Comparison of ENCODE assay signal across 2 cellular contexts in the genomic region with DNA sequence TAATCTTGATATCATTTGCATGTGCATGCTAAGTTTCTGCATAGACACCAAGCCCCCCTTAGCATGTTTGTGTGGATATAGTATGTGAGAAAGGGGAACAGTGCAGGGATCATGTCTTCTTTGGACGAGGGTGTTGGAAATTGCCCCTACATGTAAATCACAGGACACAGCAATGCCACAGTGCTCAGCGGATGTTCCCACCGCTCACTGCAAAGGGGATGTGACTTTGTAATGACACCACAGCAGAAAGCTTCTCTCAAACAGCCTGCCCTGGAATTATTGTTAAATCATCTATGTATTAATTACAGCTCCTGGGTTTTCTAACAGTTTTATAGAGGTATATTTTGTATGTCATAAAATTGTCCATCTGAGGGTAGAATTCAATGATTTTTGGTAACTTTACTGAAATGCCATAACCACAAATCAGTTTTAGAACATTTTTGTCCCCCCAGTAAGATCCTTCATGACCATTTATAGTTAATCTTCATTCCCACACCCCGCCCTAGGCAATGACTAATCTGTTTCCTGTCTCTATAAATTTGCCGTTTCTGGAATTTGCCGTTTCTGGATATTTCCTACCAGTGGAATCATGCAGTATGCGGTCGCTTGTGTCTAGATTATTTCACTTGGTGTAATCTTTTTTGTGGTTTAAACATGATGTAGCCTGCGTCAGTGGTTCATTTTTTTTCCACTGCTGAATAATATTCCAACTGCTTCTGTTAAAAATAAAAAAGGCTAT.
A peak's percentile ranks its signal among the peaks of the same experiment; 100 is the strongest.
TF ChIP-seq lines count a peak whose summit lies in the region.

No MANE protein-coding gene starts in this region.

TF ChIP-seq in GM23338, 12 proteins besides CTCF, POLR2A, EP300 and RAD21 (continued from another document):
- TF ChIP-seq EZH2phosphoT487 (IDR thresholded peaks at IDR 0.05; ENCODE audit: unreplicated experiment) (no peak), ZNF331 (CRISPR knock-in tag; IDR thresholded peaks at IDR 0.05; ENCODE audit: low read depth) (no peak), JUNB (IDR thresholded peaks at IDR 0.05; ENCODE audit: unreplicated experiment) (no peak), NANOG (IDR thresholded peaks at IDR 0.05; ENCODE audit: borderline replicate concordance) (no peak)
- TF ChIP-seq, protein P1, sequence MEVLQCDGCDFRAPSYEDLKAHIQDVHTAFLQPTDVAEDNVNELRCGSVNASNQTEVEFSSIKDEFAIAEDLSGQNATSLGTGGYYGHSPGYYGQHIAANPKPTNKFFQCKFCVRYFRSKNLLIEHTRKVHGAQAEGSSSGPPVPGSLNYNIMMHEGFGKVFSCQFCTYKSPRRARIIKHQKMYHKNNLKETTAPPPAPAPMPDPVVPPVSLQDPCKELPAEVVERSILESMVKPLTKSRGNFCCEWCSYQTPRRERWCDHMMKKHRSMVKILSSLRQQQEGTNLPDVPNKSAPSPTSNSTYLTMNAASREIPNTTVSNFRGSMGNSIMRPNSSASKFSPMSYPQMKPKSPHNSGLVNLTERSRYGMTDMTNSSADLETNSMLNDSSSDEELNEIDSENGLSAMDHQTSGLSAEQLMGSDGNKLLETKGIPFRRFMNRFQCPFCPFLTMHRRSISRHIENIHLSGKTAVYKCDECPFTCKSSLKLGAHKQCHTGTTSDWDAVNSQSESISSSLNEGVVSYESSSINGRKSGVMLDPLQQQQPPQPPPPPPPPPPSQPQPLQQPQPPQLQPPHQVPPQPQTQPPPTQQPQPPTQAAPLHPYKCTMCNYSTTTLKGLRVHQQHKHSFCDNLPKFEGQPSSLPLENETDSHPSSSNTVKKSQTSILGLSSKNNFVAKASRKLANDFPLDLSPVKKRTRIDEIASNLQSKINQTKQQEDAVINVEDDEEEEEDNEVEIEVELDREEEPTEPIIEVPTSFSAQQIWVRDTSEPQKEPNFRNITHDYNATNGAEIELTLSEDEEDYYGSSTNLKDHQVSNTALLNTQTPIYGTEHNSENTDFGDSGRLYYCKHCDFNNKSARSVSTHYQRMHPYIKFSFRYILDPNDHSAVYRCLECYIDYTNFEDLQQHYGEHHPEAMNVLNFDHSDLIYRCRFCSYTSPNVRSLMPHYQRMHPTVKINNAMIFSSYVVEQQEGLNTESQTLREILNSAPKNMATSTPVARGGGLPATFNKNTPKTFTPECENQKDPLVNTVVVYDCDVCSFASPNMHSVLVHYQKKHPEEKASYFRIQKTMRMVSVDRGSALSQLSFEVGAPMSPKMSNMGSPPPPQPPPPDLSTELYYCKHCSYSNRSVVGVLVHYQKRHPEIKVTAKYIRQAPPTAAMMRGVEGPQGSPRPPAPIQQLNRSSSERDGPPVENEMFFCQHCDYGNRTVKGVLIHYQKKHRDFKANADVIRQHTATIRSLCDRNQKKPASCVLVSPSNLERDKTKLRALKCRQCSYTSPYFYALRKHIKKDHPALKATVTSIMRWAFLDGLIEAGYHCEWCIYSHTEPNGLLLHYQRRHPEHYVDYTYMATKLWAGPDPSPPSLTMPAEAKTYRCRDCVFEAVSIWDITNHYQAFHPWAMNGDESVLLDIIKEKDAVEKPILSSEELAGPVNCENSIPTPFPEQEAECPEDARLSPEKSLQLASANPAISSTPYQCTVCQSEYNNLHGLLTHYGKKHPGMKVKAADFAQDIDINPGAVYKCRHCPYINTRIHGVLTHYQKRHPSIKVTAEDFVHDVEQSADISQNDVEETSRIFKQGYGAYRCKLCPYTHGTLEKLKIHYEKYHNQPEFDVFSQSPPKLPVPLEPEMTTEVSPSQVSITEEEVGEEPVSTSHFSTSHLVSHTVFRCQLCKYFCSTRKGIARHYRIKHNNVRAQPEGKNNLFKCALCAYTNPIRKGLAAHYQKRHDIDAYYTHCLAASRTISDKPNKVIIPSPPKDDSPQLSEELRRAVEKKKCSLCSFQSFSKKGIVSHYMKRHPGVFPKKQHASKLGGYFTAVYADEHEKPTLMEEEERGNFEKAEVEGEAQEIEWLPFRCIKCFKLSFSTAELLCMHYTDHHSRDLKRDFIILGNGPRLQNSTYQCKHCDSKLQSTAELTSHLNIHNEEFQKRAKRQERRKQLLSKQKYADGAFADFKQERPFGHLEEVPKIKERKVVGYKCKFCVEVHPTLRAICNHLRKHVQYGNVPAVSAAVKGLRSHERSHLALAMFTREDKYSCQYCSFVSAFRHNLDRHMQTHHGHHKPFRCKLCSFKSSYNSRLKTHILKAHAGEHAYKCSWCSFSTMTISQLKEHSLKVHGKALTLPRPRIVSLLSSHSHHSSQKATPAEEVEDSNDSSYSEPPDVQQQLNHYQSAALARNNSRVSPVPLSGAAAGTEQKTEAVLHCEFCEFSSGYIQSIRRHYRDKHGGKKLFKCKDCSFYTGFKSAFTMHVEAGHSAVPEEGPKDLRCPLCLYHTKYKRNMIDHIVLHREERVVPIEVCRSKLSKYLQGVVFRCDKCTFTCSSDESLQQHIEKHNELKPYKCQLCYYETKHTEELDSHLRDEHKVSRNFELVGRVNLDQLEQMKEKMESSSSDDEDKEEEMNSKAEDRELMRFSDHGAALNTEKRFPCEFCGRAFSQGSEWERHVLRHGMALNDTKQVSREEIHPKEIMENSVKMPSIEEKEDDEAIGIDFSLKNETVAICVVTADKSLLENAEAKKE (CRISPR knock-in tag; IDR thresholded peaks at IDR 0.05): no peak
- TF ChIP-seq, protein P2, sequence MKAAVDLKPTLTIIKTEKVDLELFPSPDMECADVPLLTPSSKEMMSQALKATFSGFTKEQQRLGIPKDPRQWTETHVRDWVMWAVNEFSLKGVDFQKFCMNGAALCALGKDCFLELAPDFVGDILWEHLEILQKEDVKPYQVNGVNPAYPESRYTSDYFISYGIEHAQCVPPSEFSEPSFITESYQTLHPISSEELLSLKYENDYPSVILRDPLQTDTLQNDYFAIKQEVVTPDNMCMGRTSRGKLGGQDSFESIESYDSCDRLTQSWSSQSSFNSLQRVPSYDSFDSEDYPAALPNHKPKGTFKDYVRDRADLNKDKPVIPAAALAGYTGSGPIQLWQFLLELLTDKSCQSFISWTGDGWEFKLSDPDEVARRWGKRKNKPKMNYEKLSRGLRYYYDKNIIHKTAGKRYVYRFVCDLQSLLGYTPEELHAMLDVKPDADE (IDR thresholded peaks at IDR 0.05): no peak

TF ChIP-seq in SK-N-SH treated with all-trans-retinoic acid at 6 μM for 48 hours, 23 proteins besides CTCF, POLR2A, EP300 and RAD21 (continued from another document):
- TF ChIP-seq, protein P3, sequence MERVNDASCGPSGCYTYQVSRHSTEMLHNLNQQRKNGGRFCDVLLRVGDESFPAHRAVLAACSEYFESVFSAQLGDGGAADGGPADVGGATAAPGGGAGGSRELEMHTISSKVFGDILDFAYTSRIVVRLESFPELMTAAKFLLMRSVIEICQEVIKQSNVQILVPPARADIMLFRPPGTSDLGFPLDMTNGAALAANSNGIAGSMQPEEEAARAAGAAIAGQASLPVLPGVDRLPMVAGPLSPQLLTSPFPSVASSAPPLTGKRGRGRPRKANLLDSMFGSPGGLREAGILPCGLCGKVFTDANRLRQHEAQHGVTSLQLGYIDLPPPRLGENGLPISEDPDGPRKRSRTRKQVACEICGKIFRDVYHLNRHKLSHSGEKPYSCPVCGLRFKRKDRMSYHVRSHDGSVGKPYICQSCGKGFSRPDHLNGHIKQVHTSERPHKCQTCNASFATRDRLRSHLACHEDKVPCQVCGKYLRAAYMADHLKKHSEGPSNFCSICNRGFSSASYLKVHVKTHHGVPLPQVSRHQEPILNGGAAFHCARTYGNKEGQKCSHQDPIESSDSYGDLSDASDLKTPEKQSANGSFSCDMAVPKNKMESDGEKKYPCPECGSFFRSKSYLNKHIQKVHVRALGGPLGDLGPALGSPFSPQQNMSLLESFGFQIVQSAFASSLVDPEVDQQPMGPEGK (CRISPR knock-in tag; IDR thresholded peaks at IDR 0.05; ENCODE audit: borderline replicate concordance): peak; percentile 57; the same call in 1 of the 2 replicates
- TF ChIP-seq ZNF8 (CRISPR knock-in tag; IDR thresholded peaks at IDR 0.05) (no peak), ARNTL (CRISPR knock-in tag; IDR thresholded peaks at IDR 0.05; ENCODE audit: borderline replicate concordance, low read depth) (no peak), ZNF565 (CRISPR knock-in tag; conservative IDR thresholded peaks at IDR 0.05; ENCODE audit: low read depth) (no peak), ZC3H10 (CRISPR knock-in tag; IDR thresholded peaks at IDR 0.05) (peak; percentile 86), BACH2 (CRISPR knock-in tag; IDR thresholded peaks at IDR 0.05; ENCODE audit: borderline replicate concordance) (no peak), ZFP30 (CRISPR knock-in tag; IDR thresholded peaks at IDR 0.05) (no peak), TCF4 (CRISPR knock-in tag; IDR thresholded peaks at IDR 0.05; ENCODE audit: borderline replicate concordance) (no peak)
- TF ChIP-seq, protein P4, sequence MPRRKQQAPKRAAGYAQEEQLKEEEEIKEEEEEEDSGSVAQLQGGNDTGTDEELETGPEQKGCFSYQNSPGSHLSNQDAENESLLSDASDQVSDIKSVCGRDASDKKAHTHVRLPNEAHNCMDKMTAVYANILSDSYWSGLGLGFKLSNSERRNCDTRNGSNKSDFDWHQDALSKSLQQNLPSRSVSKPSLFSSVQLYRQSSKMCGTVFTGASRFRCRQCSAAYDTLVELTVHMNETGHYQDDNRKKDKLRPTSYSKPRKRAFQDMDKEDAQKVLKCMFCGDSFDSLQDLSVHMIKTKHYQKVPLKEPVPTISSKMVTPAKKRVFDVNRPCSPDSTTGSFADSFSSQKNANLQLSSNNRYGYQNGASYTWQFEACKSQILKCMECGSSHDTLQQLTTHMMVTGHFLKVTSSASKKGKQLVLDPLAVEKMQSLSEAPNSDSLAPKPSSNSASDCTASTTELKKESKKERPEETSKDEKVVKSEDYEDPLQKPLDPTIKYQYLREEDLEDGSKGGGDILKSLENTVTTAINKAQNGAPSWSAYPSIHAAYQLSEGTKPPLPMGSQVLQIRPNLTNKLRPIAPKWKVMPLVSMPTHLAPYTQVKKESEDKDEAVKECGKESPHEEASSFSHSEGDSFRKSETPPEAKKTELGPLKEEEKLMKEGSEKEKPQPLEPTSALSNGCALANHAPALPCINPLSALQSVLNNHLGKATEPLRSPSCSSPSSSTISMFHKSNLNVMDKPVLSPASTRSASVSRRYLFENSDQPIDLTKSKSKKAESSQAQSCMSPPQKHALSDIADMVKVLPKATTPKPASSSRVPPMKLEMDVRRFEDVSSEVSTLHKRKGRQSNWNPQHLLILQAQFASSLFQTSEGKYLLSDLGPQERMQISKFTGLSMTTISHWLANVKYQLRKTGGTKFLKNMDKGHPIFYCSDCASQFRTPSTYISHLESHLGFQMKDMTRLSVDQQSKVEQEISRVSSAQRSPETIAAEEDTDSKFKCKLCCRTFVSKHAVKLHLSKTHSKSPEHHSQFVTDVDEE (CRISPR knock-in tag; IDR thresholded peaks at IDR 0.05): no peak
- TF ChIP-seq, protein P5, sequence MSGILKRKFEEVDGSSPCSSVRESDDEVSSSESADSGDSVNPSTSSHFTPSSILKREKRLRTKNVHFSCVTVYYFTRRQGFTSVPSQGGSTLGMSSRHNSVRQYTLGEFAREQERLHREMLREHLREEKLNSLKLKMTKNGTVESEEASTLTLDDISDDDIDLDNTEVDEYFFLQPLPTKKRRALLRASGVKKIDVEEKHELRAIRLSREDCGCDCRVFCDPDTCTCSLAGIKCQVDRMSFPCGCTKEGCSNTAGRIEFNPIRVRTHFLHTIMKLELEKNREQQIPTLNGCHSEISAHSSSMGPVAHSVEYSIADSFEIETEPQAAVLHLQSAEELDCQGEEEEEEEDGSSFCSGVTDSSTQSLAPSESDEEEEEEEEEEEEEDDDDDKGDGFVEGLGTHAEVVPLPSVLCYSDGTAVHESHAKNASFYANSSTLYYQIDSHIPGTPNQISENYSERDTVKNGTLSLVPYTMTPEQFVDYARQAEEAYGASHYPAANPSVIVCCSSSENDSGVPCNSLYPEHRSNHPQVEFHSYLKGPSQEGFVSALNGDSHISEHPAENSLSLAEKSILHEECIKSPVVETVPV (CRISPR knock-in tag; IDR thresholded peaks at IDR 0.05): no peak
- TF ChIP-seq, protein P6, sequence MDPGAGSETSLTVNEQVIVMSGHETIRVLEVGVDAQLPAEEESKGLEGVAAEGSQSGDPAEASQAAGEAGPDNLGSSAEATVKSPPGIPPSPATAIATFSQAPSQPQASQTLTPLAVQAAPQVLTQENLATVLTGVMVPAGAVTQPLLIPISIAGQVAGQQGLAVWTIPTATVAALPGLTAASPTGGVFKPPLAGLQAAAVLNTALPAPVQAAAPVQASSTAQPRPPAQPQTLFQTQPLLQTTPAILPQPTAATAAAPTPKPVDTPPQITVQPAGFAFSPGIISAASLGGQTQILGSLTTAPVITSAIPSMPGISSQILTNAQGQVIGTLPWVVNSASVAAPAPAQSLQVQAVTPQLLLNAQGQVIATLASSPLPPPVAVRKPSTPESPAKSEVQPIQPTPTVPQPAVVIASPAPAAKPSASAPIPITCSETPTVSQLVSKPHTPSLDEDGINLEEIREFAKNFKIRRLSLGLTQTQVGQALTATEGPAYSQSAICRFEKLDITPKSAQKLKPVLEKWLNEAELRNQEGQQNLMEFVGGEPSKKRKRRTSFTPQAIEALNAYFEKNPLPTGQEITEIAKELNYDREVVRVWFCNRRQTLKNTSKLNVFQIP (CRISPR knock-in tag; IDR thresholded peaks at IDR 0.05; ENCODE audit: borderline replicate concordance, low read depth): no peak
TF ChIP-seq in SK-N-SH treated with all-trans-retinoic acid at 6 μM for 48 hours: peak in this region for 3.
